ENCODE assay signal across 1 cellular context in the genomic region with DNA sequence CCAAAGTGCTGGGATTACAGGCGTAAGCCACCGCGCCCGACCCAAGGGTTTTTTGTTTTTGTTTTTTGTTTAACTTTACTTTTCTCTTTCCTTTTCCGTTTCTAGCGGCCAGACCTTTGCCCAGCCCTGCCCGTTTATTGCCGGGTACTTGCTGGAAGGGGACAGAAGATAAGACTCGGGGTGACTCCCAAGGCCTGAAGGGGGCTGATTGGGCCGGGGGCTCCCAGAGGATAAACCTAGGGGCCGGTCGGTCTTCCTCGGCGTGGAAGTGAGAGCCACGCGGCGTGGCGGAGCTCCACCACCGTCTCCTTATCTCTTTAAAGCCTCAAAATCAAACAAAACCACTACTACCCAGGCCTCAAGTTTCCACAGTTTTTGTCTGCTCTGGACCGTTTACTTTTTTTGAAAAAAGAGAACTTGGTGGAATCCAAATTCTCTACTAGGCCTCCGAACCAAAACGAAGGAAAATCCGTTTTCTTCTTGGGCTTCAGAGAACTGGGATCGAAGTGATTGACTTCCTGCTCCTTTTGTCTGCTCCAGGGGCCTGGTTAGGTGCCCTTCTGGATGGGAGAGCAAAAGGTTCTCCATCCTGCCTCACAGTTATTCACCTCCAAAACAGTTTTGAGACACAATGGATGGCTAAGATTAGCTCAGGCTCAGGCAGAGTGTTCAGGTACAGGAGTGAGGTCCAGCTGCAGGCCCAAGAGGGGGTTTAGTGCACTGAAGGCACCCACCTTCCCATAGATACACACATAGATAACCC.
TF ChIP-seq lines count a peak whose summit lies in the region.

No MANE protein-coding gene starts in this region.

TF ChIP-seq in GM23338, 12 proteins besides CTCF, POLR2A, EP300 and RAD21:
- TF ChIP-seq EZH2 (IDR thresholded peaks at IDR 0.05; ENCODE audit: low read depth, unreplicated experiment) (peak; percentile 91), ZNF331 (CRISPR knock-in tag; IDR thresholded peaks at IDR 0.05; ENCODE audit: low read depth) (no peak)
